Comparison of ENCODE assay signal across 8 cellular contexts in the genomic region with DNA sequence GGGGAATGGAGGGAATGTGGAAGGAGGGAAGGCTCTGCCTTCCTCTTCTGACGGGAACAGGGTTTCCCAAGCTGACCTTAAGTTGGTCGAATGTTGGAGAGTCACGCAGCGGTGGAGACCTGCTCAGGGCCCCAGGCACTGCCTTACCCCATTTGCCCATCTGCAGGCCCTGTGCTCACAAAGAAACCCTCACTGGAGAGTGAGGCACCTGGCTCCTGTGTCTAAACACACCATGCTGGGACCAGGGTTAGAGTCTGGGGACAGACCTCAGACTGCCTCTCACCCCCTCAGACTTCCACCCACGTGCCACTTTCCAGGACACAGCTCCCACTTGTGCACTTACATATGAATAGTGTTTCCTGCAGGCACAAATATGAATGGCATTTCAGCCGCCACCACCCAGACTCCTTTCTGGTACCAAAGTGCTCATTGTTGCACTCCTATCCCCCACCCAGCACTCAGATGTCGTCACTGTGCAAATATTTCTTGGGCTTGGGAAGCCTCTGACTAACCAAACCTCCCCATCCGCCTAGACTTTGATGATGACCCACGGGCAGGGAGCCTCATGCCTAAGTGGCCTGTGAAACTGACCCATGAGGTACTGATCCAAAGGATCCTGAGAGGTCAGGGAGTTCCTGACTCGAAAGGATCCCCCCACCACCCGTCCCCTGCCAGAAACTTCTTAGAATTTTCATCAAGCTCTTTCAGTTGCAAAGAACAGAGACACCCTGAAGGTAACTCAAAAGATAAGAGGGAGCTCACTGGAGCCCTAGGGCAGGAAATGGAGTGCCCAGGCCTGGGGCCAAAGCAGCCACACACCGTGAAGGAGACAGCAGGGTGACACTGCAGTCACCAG.
DNase-seq lines count a peak whose midpoint lies in the region; ATAC-seq lines count a peak whose summit lies in the region.

No MANE protein-coding gene starts in this region.

- DNase-seq in EL (peak; percentile 99), SJCRH30 (peak; percentile 81 to 83), foreskin melanocyte (peak; percentile 88), skeletal muscle cell (ENCODE audit: low read depth) (peak; percentile 72), cerebellum (ENCODE audit: low spot score) (no peak), germinal center (ENCODE audit: low spot score) (no peak)
- no peak for DNase-seq in activated CD8-positive, alpha-beta memory T cell treated with anti-CD3 and anti-CD28 coated beads, Interleukin-2, amount 50 U/mL, for 48 hours

- no peaks in the 10 kb centered on the region for H3K36me3 ChIP-seq in SJCRH30

- H3K27me3 ChIP-seq in SJCRH30: no peaks in the 10 kb centered on the region

- H3K27ac ChIP-seq in SJCRH30: peak overlapping the region; percentile 74

- H3K4me3 ChIP-seq in SJCRH30 (no peak overlapping the region), skeletal muscle cell (ENCODE audit: low read depth, low read length) (no peak overlapping the region)

- no peaks in the 10 kb centered on the region for H3K9me3 ChIP-seq in SJCRH30 (replicated peaks)

- ATAC-seq in HG03196 (IDR thresholded peaks at IDR 0.05; ENCODE audit: unreplicated experiment): no peak

- H3K4me1 ChIP-seq in SJCRH30: peaks cover 25% of the 10 kb centered on the region

Comparison
In these comparisons a context has a peak if more than half of its experiments do, and no peak if none do; other contexts are left out.
1. DNase-seq: peak in EL (single experiment), SJCRH30 (2 of 2), foreskin melanocyte (single experiment) and skeletal muscle cell (single experiment); none in cerebellum (single experiment), germinal center (single experiment) and activated CD8-positive, alpha-beta memory T cell treated with anti-CD3 and anti-CD28 coated beads, Interleukin-2, amount 50 U/mL, for 48 hours (single experiment).